Comparison of ENCODE assay signal across 1 cellular context in genomic region chr14:98906123-98906995, GRCh38.
A peak's percentile ranks its signal among the peaks of the same experiment; 100 is the strongest.
TF ChIP-seq lines count a peak whose summit lies in the region.

No MANE protein-coding gene starts in this region.

TF ChIP-seq in HEK293, 187 proteins besides CTCF, POLR2A, EP300 and RAD21 (continued from another document and continues in another):
- peak; percentile 73 for TF ChIP-seq PRDM10 (tag by site-specific recombination; IDR thresholded peaks at IDR 0.05)
- peak; percentile 37; the same call in 1 of the 2 replicates for TF ChIP-seq ZNF600 (tag by site-specific recombination; IDR thresholded peaks at IDR 0.05)
- peak; percentile 98 for TF ChIP-seq ZFHX2 (tag by site-specific recombination; conservative IDR thresholded peaks at IDR 0.05)
- no peak for TF ChIP-seq MZF1 (tag by site-specific recombination; IDR thresholded peaks at IDR 0.05; ENCODE audit: borderline replicate concordance)
- TF ChIP-seq ZNF585B (tag by site-specific recombination; IDR thresholded peaks at IDR 0.05): no peak
- no peak for TF ChIP-seq ZSCAN5A (tag by site-specific recombination; IDR thresholded peaks at IDR 0.05)
- no peak for TF ChIP-seq ZNF560 (tag by site-specific recombination; IDR thresholded peaks at IDR 0.05; ENCODE audit: borderline replicate concordance)
- TF ChIP-seq ZNF26 (tag by site-specific recombination; IDR thresholded peaks at IDR 0.05): no peak
- TF ChIP-seq ZNF677 (tag by site-specific recombination; IDR thresholded peaks at IDR 0.05): no peak
- no peak for TF ChIP-seq ZNF416 (tag by site-specific recombination; IDR thresholded peaks at IDR 0.05)
- 0 out of 2 replicates have a peak, but pooled peaks have one; percentile 59 for TF ChIP-seq KLF10 (tag by site-specific recombination; IDR thresholded peaks at IDR 0.05)
- TF ChIP-seq PRDM6 (tag by site-specific recombination; IDR thresholded peaks at IDR 0.05): peak; percentile 48; the same call in 1 of the 2 replicates
- peak; percentile 65 for TF ChIP-seq GLIS1 (tag by site-specific recombination; IDR thresholded peaks at IDR 0.05)
- no peak for TF ChIP-seq ZBTB48 (tag by site-specific recombination; IDR thresholded peaks at IDR 0.05)
- no peak for TF ChIP-seq KLF7 (tag by site-specific recombination; IDR thresholded peaks at IDR 0.05; ENCODE audit: borderline replicate concordance)
- TF ChIP-seq INSM2 (tag by site-specific recombination; IDR thresholded peaks at IDR 0.05): no peak
- TF ChIP-seq HIC1 (tag by site-specific recombination; IDR thresholded peaks at IDR 0.05): no peak
- TF ChIP-seq OSR2 (tag by site-specific recombination; IDR thresholded peaks at IDR 0.05): peak; percentile 83
- TF ChIP-seq ZBTB8A (tag by site-specific recombination; IDR thresholded peaks at IDR 0.05): peak; percentile 71
- TF ChIP-seq ZNF19 (tag by site-specific recombination; IDR thresholded peaks at IDR 0.05; ENCODE audit: low read depth): no peak
- TF ChIP-seq ZBTB17 (tag by site-specific recombination; IDR thresholded peaks at IDR 0.05): no peak
- TF ChIP-seq ZNF660 (tag by site-specific recombination; IDR thresholded peaks at IDR 0.05): no peak
- TF ChIP-seq OVOL3 (tag by site-specific recombination; IDR thresholded peaks at IDR 0.05): no peak
- TF ChIP-seq ZNF768 (tag by site-specific recombination; IDR thresholded peaks at IDR 0.05): no peak
- no peak for TF ChIP-seq HOXA7 (CRISPR knock-in tag; IDR thresholded peaks at IDR 0.05; ENCODE audit: borderline replicate concordance)
- no peak for TF ChIP-seq ZNF654 (tag by site-specific recombination; IDR thresholded peaks at IDR 0.05; ENCODE audit: low read depth)
- TF ChIP-seq ZNF37A (tag by site-specific recombination; IDR thresholded peaks at IDR 0.05): no peak
- TF ChIP-seq TCF7L2 (IDR thresholded peaks at IDR 0.05; ENCODE audit: borderline replicate concordance, low read depth, low read length): no peak
- no peak for TF ChIP-seq ZBTB7A (tag by site-specific recombination; IDR thresholded peaks at IDR 0.05; ENCODE audit: low read depth)
- no peak for TF ChIP-seq ZBTB49 (tag by site-specific recombination; IDR thresholded peaks at IDR 0.05; ENCODE audit: low read depth)
- no peak for TF ChIP-seq ZNF350 (tag by site-specific recombination; IDR thresholded peaks at IDR 0.05)
- TF ChIP-seq ZNF776 (tag by site-specific recombination; IDR thresholded peaks at IDR 0.05; ENCODE audit: borderline replicate concordance): no peak
- TF ChIP-seq KLF16 (tag by site-specific recombination; IDR thresholded peaks at IDR 0.05): no peak
- no peak for TF ChIP-seq ZNF2 (tag by site-specific recombination; IDR thresholded peaks at IDR 0.05)
- TF ChIP-seq WT1 (tag by site-specific recombination; IDR thresholded peaks at IDR 0.05): peak; percentile 41
- TF ChIP-seq ZNF518A (tag by site-specific recombination; conservative IDR thresholded peaks at IDR 0.05; ENCODE audit: low read depth): no peak
- no peak for TF ChIP-seq ZNF302 (tag by site-specific recombination; IDR thresholded peaks at IDR 0.05; ENCODE audit: low read depth)
- TF ChIP-seq KLF9 (tag by site-specific recombination; IDR thresholded peaks at IDR 0.05; ENCODE audit: low read depth): no peak
- TF ChIP-seq ZNF394 (tag by site-specific recombination; IDR thresholded peaks at IDR 0.05; ENCODE audit: borderline replicate concordance): no peak
- TF ChIP-seq ZNF629 (tag by site-specific recombination; IDR thresholded peaks at IDR 0.05): no peak; the same call in 1 of the 2 replicates
- TF ChIP-seq ZNF664 (tag by site-specific recombination; IDR thresholded peaks at IDR 0.05): no peak
- no peak for TF ChIP-seq ZNF580 (tag by site-specific recombination; IDR thresholded peaks at IDR 0.05)
